ENCODE assay signal across 1 cellular context in genomic region chr3:29695201-29695904, GRCh38.
TF ChIP-seq lines count a peak whose summit lies in the region.

No MANE protein-coding gene starts in this region.

TF ChIP-seq in IMR-90, 13 proteins besides CTCF, POLR2A, EP300 and RAD21 (continued from another document):
- no peak for TF ChIP-seq MXI1 (IDR thresholded peaks at IDR 0.05; ENCODE audit: borderline replicate concordance, low read depth, low read length)
